In genomic region chr5:57173026-57173317, GRCh38 we compare ENCODE assay signal across 8 cellular contexts. TPM values are rescaled to one million over a fixed set of nuclear protein-coding genes. Genes with fewer than 3 reads are reported as not detected.
DNase-seq lines count a peak whose midpoint lies in the region; ATAC-seq and TF ChIP-seq lines count a peak whose summit lies in the region.

No MANE protein-coding gene starts in this region.

- ATAC-seq in PC-3 (no peak), omental fat pad (ENCODE audit: low FRiP score) (peak; percentile 53)

- H3K27ac Mint-ChIP-seq in Caco-2 (ENCODE audit: unreplicated experiment), result peak overlapping the region; percentile 99
- peak overlapping the region; percentile 87 for H3K27ac Mint-ChIP-seq in endothelial cell (ENCODE audit: unreplicated experiment)

- H3K4me1 Mint-ChIP-seq in Caco-2 (ENCODE audit: low read depth, unreplicated experiment) (no peaks in the 10 kb centered on the region), endothelial cell (ENCODE audit: unreplicated experiment) (peaks cover 24% of the 10 kb centered on the region)

- no peak for TF ChIP-seq CTCF in Caco-2 (IDR thresholded peaks at IDR 0.05; ENCODE audit: insufficient read depth in 1 of 2, low read depth in 1 of 2, low read length in 1 of 2, severe bottlenecking in 1 of 2, unreplicated experiment in 1 of 2)
- TF ChIP-seq CTCF in PC-3 (conservative IDR thresholded peaks at IDR 0.05; ENCODE audit: low read depth, low read length), result no peak
- TF ChIP-seq CTCF in endothelial cell (IDR thresholded peaks at IDR 0.05; ENCODE audit: unreplicated experiment), result no peak
- no peak for TF ChIP-seq CTCF in omental fat pad (IDR thresholded peaks at IDR 0.05)

- peak overlapping the region; percentile 90 for H3K4me2 ChIP-seq in PC-3 (ENCODE audit: low read length)

- H3K4me1 ChIP-seq in Caco-2 (peaks cover 8% of the 10 kb centered on the region; the same call in 1 of the 2 replicates), PC-3 (ENCODE audit: insufficient read depth, low read length) (no peaks in the 10 kb centered on the region)

- H3K9ac ChIP-seq in PC-3 (ENCODE audit: low read length), result peak overlapping the region; percentile 85

- POLR2A ChIA-PET in Caco-2 (lab: Charles Lee) (interaction anchor here (1.0 to 1.4 kb wide), 2 partner anchors 222 to 263 kb away, joined by 4 to 22 read pairs; partner anchors contain the start of gene SETD9), PC-3 (lab: Charles Lee; ENCODE audit: unreplicated experiment) (interaction anchor here (0.6 to 0.8 kb wide), 2 partner anchors 43 to 261 kb away, joined by 3 to 6 read pairs; no protein-coding TSS in a partner anchor)

- H3K4me3 ChIP-seq in Caco-2 (ENCODE audit: low read depth, low read length) (peak overlapping the region; percentile 98), PC-3 (ENCODE audit: low read length) (peak overlapping the region; percentile 98)

- H2AFZ ChIP-seq in PC-3 (ENCODE audit: low read length), result peak overlapping the region; percentile 48

- BruUV-seq in Caco-2 (replicated peaks; lab: Mats Ljungman, UMichigan), result no TSS peak
- no TSS peak for BruUV-seq in PC-3 (replicated peaks; lab: Mats Ljungman, UMichigan)

- H3K27ac ChIP-seq in PC-3 (ENCODE audit: low read length), result peak overlapping the region; percentile 98

- DNase-seq in Caco-2 (no peak), PC-3 (no peak), endothelial cell (ENCODE audit: low spot score) (no peak), omental fat pad (ENCODE audit: low spot score) (peak; percentile 36), occipital lobe (lab: John Stamatoyannopoulos, UW) (no peak), glomerular visceral epithelial cell (ENCODE audit: extremely low spot score) (no peak), KG1 (lab: John Stamatoyannopoulos, UW) (no peak)
- no peak for DNase-seq in central memory CD4-positive, alpha-beta T cell

- no peaks in the 10 kb centered on the region for H3F3A ChIP-seq in PC-3 (ENCODE audit: low read length, unreplicated experiment)

- H3K9me2 ChIP-seq in PC-3 (replicated peaks; ENCODE audit: low read length), result no peaks in the 10 kb centered on the region

- no peaks in the 10 kb centered on the region for H3K27me3 ChIP-seq in Caco-2 (replicated peaks; ENCODE audit: control insufficient read depth, insufficient read depth, low read length)
- H3K27me3 ChIP-seq in PC-3 (ENCODE audit: low read length), result no peaks in the 10 kb centered on the region

- peaks cover 43% of the 10 kb centered on the region for H3K36me3 Mint-ChIP-seq in Caco-2 (ENCODE audit: insufficient read depth, unreplicated experiment)
- no peaks in the 10 kb centered on the region for H3K36me3 Mint-ChIP-seq in endothelial cell (ENCODE audit: low read depth, unreplicated experiment)

- H3K9me3 ChIP-seq in Caco-2 (no peaks in the 10 kb centered on the region), PC-3 (ENCODE audit: low read length) (no peaks in the 10 kb centered on the region)

- CTCF ChIA-PET in Caco-2 (lab: Charles Lee) (interaction anchor here (1.4 kb wide), 1 partner anchor 35 kb away, joined by 6 read pairs; no protein-coding TSS in a partner anchor), PC-3 (lab: Charles Lee) (interaction anchor here (1.1 kb wide), 1 partner anchor 35 kb away, joined by 3 read pairs; no protein-coding TSS in a partner anchor)

- no peaks in the 10 kb centered on the region for H3K27me3 Mint-ChIP-seq in Caco-2 (ENCODE audit: insufficient read depth, unreplicated experiment)
- peaks cover 7% of the 10 kb centered on the region for H3K27me3 Mint-ChIP-seq in endothelial cell (ENCODE audit: unreplicated experiment)

- H3K9me3 Mint-ChIP-seq in Caco-2 (ENCODE audit: unreplicated experiment) (no peaks in the 10 kb centered on the region), endothelial cell (ENCODE audit: unreplicated experiment) (no peaks in the 10 kb centered on the region)

- peaks cover 41% of the 10 kb centered on the region for H3K79me2 ChIP-seq in PC-3 (ENCODE audit: low read length)

- H3K4me3 Mint-ChIP-seq in Caco-2 (ENCODE audit: unreplicated experiment), result peak overlapping the region; percentile 97
- peak overlapping the region; percentile 94 for H3K4me3 Mint-ChIP-seq in endothelial cell (ENCODE audit: unreplicated experiment)

- peaks cover 26% of the 10 kb centered on the region for H4K20me1 ChIP-seq in PC-3 (ENCODE audit: low read length)

- intact Hi-C loops in Caco-2 (cut with micrococcal nuclease; ENCODE audit: unreplicated experiment), result loop anchor here (1.0 to 2.0 kb wide), 3 partner anchors 48 to 264 kb away; partner anchors contain the start of genes MIER3 and SETD9
- intact Hi-C loops in PC-3 (cut with micrococcal nuclease), result loop anchor here (2.0 to 10.0 kb wide), 3 partner anchors 44 to 264 kb away; partner anchors contain the start of gene SETD9

- H3K36me3 ChIP-seq in Caco-2 (ENCODE audit: control insufficient read depth, insufficient read depth, low read length) (no peaks in the 10 kb centered on the region), PC-3 (ENCODE audit: low read depth, low read length) (peaks cover 20% of the 10 kb centered on the region)

RNA-seq across cellular contexts. Expression of gene GPBP1, which starts 0.9 kb away (rescaled TPM):
- 100 and 117 TPM in 2 replicates for total RNA-seq in Caco-2 (2022)
- 29.5 and 31.8 TPM in 2 replicates for total RNA-seq in PC-3 (2014; rRNA removed)
- total RNA-seq in endothelial cell (ENCODE audit: unreplicated experiment), result 68.9 TPM
- 10 to 100 TPM; 56.1 to 99.0 (median 83.3) TPM for total RNA-seq in omental fat pad
- total RNA-seq in occipital lobe, result 159 TPM
